ENCODE assay signal across 21 cellular contexts in the genomic region with DNA sequence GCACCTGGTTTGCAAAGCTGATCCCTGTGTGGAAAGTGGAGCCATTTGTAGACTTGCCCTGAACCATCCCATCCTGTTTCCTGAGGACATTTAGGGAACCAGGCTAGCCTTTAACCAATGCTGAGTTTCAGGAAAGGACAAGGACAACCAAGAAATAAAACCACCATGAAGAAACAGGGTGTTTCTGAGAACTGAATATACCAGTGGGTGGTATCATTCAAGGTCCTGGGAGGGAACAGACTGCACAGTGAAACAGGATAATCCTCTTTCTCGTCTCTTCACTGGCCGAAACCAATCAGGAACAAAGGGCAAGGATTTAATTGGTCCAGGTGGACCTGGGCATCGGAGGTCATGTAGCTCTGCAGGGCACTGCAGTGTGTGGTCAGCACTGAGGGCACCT. TPM values are rescaled to one million over a fixed set of nuclear protein-coding genes. Genes with fewer than 3 reads are reported as not detected.
A peak's percentile ranks its signal among the peaks of the same experiment; 100 is the strongest.
DNase-seq lines count a peak whose midpoint lies in the region; ATAC-seq and TF ChIP-seq lines count a peak whose summit lies in the region.
"Had no signal": no experiment of that assay in that cellular context is flagged by ENCODE, and none has a peak within 500 bp of the region (broad histone marks: within the 10 kb centered on the region; RNA-seq: fewer than 3 reads in every experiment).

No MANE protein-coding gene starts in this region.

- no peak for TF ChIP-seq CTCF in OCI-LY7 (conservative IDR thresholded peaks at IDR 0.05; ENCODE audit: low read length)

- no peak overlapping the region for H2BK120ac ChIP-seq in trophoblast cell (ENCODE audit: insufficient read depth, low read length, poor library complexity)

- BruUV-seq in OCI-LY7 (replicated peaks; lab: Mats Ljungman, UMichigan) = no TSS peak

- no peaks in the 10 kb centered on the region for H3K36me3 Mint-ChIP-seq in activated T-cell treated with anti-CD3 and anti-CD28 coated beads, Interleukin-2, amount 50 U/mL, for 24 hours (ENCODE audit: low read depth)

- no peak overlapping the region for H3K4ac ChIP-seq in trophoblast cell (ENCODE audit: low read depth, low read length)

- H3K9me3 ChIP-seq in OCI-LY7 (ENCODE audit: low read length) (peaks cover 6% of the 10 kb centered on the region; the same call in 1 of the 2 replicates), iPS-20b (ENCODE audit: insufficient read depth, low read depth, low read length) (no peaks in the 10 kb centered on the region), trophoblast cell (ENCODE audit: insufficient read depth, low read depth, low read length) (no peaks in the 10 kb centered on the region)
- H3K9me3 ChIP-seq: Peyer's patch had no signal

- H3K9me2 ChIP-seq in OCI-LY7 (ENCODE audit: insufficient read depth, low read length) = no peaks in the 10 kb centered on the region

- POLR2A ChIA-PET in OCI-LY7 (lab: Charles Lee) = no interaction called here

- H3K4me2 ChIP-seq in OCI-LY7 (ENCODE audit: low read length) (peak overlapping the region; percentile 22), trophoblast cell (ENCODE audit: low read length) (no peak overlapping the region)

- no peaks in the 10 kb centered on the region for H3K9me3 Mint-ChIP-seq in activated T-cell treated with anti-CD3 and anti-CD28 coated beads, Interleukin-2, amount 50 U/mL, for 24 hours
- H3K9me3 Mint-ChIP-seq: CD4-positive, alpha-beta T cell had no signal

- peaks cover 53% of the 10 kb centered on the region for H3K4me1 ChIP-seq in OCI-LY7 (ENCODE audit: insufficient read depth, low read length, poor library complexity, severe bottlenecking)
- peaks cover 17% of the 10 kb centered on the region; the same call in 1 of the 2 replicates for H3K4me1 ChIP-seq in iPS-20b (ENCODE audit: insufficient read depth, low read length)
- H3K4me1 ChIP-seq in trophoblast cell (ENCODE audit: control insufficient read depth in 1 of 2, insufficient read depth in 2 of 2, low read length in 2 of 2) = peaks cover 3 to 16% of the 10 kb centered on the region in 2 experiments
- H3K4me1 ChIP-seq: Peyer's patch had no signal

- no peaks in the 10 kb centered on the region for H3K79me1 ChIP-seq in trophoblast cell (ENCODE audit: low read length)

- peaks cover 10% of the 10 kb centered on the region for H3K4me1 Mint-ChIP-seq in activated T-cell treated with anti-CD3 and anti-CD28 coated beads, Interleukin-2, amount 50 U/mL, for 24 hours (ENCODE audit: low read depth)

- no peak overlapping the region for H2AK5ac ChIP-seq in trophoblast cell (ENCODE audit: low read length)

- no peak overlapping the region for H3K23ac ChIP-seq in trophoblast cell (ENCODE audit: low read length)

- no peak overlapping the region for H3K27ac Mint-ChIP-seq in activated T-cell treated with anti-CD3 and anti-CD28 coated beads, Interleukin-2, amount 50 U/mL, for 24 hours
- H3K27ac Mint-ChIP-seq: CD4-positive, alpha-beta T cell had no signal

- H3K9ac ChIP-seq in iPS-20b (ENCODE audit: low read depth, low read length) = no peak overlapping the region
- H3K9ac ChIP-seq in trophoblast cell (ENCODE audit: low read length) = no peak overlapping the region
- H3K9ac ChIP-seq: GM23248 had no signal

- no peak overlapping the region for H2AFZ ChIP-seq in OCI-LY7 (ENCODE audit: low read length)
- H2AFZ ChIP-seq in trophoblast cell (ENCODE audit: insufficient read depth, low read length, poor library complexity) = no peak overlapping the region
- H2AFZ ChIP-seq: GM23248 had no signal

- no peak overlapping the region for H4K8ac ChIP-seq in trophoblast cell (ENCODE audit: low read depth, low read length)

- H3K14ac ChIP-seq in trophoblast cell (ENCODE audit: low read length) = no peak overlapping the region

- DNase-seq in OCI-LY7 (ENCODE audit: low spot score) (no peak), trophoblast cell (no peak), occipital lobe (lab: John Stamatoyannopoulos, UW) (no peak)
- no peak for DNase-seq in activated T-cell treated with anti-CD3 and anti-CD28 coated beads, Interleukin-2, amount 50 U/mL, for 24 hours
- DNase-seq in stimulated activated naive CD4-positive, alpha-beta T cell (lab: John Stamatoyannopoulos, UW) = no peak
- DNase-seq: CD4-positive, alpha-beta T cell; COR-L47; DMS79; EL; GDM1; GM23248; HCEC 1CT; NCI-H1048; NCI-H1694; NCI-H2029 treated with DMSO at 0.1 percent for 48 hours; NCI-H446 treated with DMSO at 0.1 percent for 48 hours; Peyer's patch; SHP77 treated with DMSO at 0.1 percent for 48 hours had no signal

- H3K27me3 Mint-ChIP-seq in activated T-cell treated with anti-CD3 and anti-CD28 coated beads, Interleukin-2, amount 50 U/mL, for 24 hours = peaks cover 40% of the 10 kb centered on the region

- H3K27ac ChIP-seq in OCI-LY7 (ENCODE audit: low read depth, low read length, poor library complexity, severe bottlenecking) (no peak overlapping the region), iPS-20b (ENCODE audit: low read length) (no peak overlapping the region), trophoblast cell (ENCODE audit: low read depth, low read length) (no peak overlapping the region)
- H3K27ac ChIP-seq: GM23248, Peyer's patch had no signal

- no CpG with 5 or more reads among the region's 3 CpGs for WGBS in trophoblast cell (ENCODE audit: extremely low coverage, insufficient coverage, insufficient read length)

- no peak overlapping the region for H4K12ac ChIP-seq in trophoblast cell (ENCODE audit: low read depth, low read length)

- ATAC-seq in HG02610 (IDR thresholded peaks at IDR 0.05; ENCODE audit: unreplicated experiment) = no peak
- ATAC-seq: GM12878 had no signal

- H3K4me3 ChIP-seq in OCI-LY7 (ENCODE audit: low read depth, low read length, poor library complexity, severe bottlenecking) (no peak overlapping the region), iPS-20b (ENCODE audit: low read length) (0 out of 2 replicates have a peak overlapping the region, but pooled peaks have one; percentile 16), trophoblast cell (ENCODE audit: low read depth, low read length) (no peak overlapping the region)
- H3K4me3 ChIP-seq: GM12878, Peyer's patch had no signal

- H3K27me3 ChIP-seq in iPS-20b (ENCODE audit: insufficient read depth, low read length) (no peaks in the 10 kb centered on the region), trophoblast cell (ENCODE audit: insufficient read depth, low read length) (no peaks in the 10 kb centered on the region)
- H3K27me3 ChIP-seq: Peyer's patch had no signal

- no peak overlapping the region for H2BK5ac ChIP-seq in trophoblast cell (ENCODE audit: low read depth, low read length, poor library complexity)

- H3K79me2 ChIP-seq in OCI-LY7 (ENCODE audit: insufficient read depth, low read depth, low read length) = no peaks in the 10 kb centered on the region
- H3K79me2 ChIP-seq in trophoblast cell (ENCODE audit: control insufficient read depth, insufficient read depth, low read length, poor library complexity) = no peaks in the 10 kb centered on the region

- H3K36me3 ChIP-seq in OCI-LY7 (ENCODE audit: insufficient read depth, low read length) (peaks cover 23% of the 10 kb centered on the region), iPS-20b (ENCODE audit: insufficient read depth, low read depth, low read length) (no peaks in the 10 kb centered on the region), trophoblast cell (ENCODE audit: control insufficient read depth in 1 of 2, insufficient read depth in 2 of 2, low read length in 2 of 2) (no peaks in the 10 kb centered on the region)
- H3K36me3 ChIP-seq: Peyer's patch had no signal

- intact Hi-C loops in OCI-LY7 (cut with micrococcal nuclease; ENCODE audit: unreplicated experiment) = no loop called here

- CTCF ChIA-PET in OCI-LY7 (lab: Charles Lee; ENCODE audit: unreplicated experiment) = no interaction called here

- no peaks in the 10 kb centered on the region for H4K20me1 ChIP-seq in OCI-LY7 (ENCODE audit: insufficient read depth, low read length)

- H2BK12ac ChIP-seq in trophoblast cell (ENCODE audit: low read length) = peak overlapping the region; percentile 1

- no peak overlapping the region for H3K4me3 Mint-ChIP-seq in activated T-cell treated with anti-CD3 and anti-CD28 coated beads, Interleukin-2, amount 50 U/mL, for 24 hours
- H3K4me3 Mint-ChIP-seq: CD4-positive, alpha-beta T cell had no signal

- H4K91ac ChIP-seq in trophoblast cell (ENCODE audit: low read depth, low read length) = peak overlapping the region; percentile 9

- H3K18ac ChIP-seq in trophoblast cell (ENCODE audit: low read length) = no peak overlapping the region

RNA-seq across cellular contexts. Expression of a gene that starts 21.8 kb away (rescaled TPM):
- 13.8 and 20.3 TPM in 2 replicates for total RNA-seq in OCI-LY7 (2014; rRNA removed; shearing (Covaris generic))
- total RNA-seq in OCI-LY7 (2022) = 22.2 and 24.2 TPM in 2 replicates
- polyA plus RNA-seq in trophoblast cell (2013) = 2.2 TPM in 2 replicates
- total RNA-seq in occipital lobe = 2.8 TPM
- total RNA-seq: CD4-positive, alpha-beta T cell; GM12878 had no signal
- polyA plus RNA-seq: GM12878 had no signal

RNA-seq across cellular contexts. Expression of a gene that starts 22.3 kb away (rescaled TPM):
- total RNA-seq in OCI-LY7 (2014; rRNA removed; shearing (Covaris generic)) = 58.4 and 65.7 TPM in 2 replicates
- 157 and 170 TPM in 2 replicates for total RNA-seq in OCI-LY7 (2022)
- polyA plus RNA-seq in trophoblast cell (2013) = 22.4 and 26.0 TPM in 2 replicates
- 14.0 TPM for total RNA-seq in occipital lobe
- total RNA-seq: CD4-positive, alpha-beta T cell had no signal
